In genomic region chr18:48777026-48777736, GRCh38 we compare ENCODE assay signal across 8 cellular contexts.
DNase-seq lines count a peak whose midpoint lies in the region; ATAC-seq, FAIRE-seq and TF ChIP-seq lines count a peak whose summit lies in the region.

No MANE protein-coding gene starts in this region.

- TF ChIP-seq CTCF in D721Med (IDR thresholded peaks at IDR 0.05; ENCODE audit: insufficient read depth, missing control alignments) (peak; percentile 73), LNCAP (IDR thresholded peaks at IDR 0.05) (peak; percentile 95), choroid plexus epithelial cell (conservative IDR thresholded peaks at IDR 0.05; ENCODE audit: low read depth, low read length) (peak; percentile 85)

- no peak overlapping the region for H3K4me3 ChIP-seq in choroid plexus epithelial cell (ENCODE audit: low read depth, low read length)

- FAIRE-seq in D721Med (lab: Jason Lieb, UNC) = no peak

- DNase-seq in D721Med (ENCODE audit: insufficient read length, low spot score) (peak; percentile 95), choroid plexus epithelial cell (ENCODE audit: low read depth) (peak; percentile 68), medulla oblongata (ENCODE audit: extremely low spot score) (peak; percentile 68), GF-D8 (lab: John Stamatoyannopoulos, UW) (no peak)
- peak; percentile 63 to 70 for DNase-seq in activated CD4-positive, alpha-beta T cell treated with anti-CD3 and anti-CD28 coated beads for 4 hours
- DNase-seq in stimulated activated CD8-positive, alpha-beta memory T cell treated with anti-CD3 and anti-CD28 coated beads, Interleukin-4, amount 100 ng/mL, for 4 hours (ENCODE audit: low read depth in 2 of 2, low spot score in 1 of 2) = peak; percentile 24 to 26

- ATAC-seq in GM19467 (IDR thresholded peaks at IDR 0.05; ENCODE audit: unreplicated experiment) = peak; percentile 43
